Comparison of ENCODE assay signal across 7 cellular contexts in genomic region chrX:22134681-22135080, GRCh38.
DNase-seq lines count a peak whose midpoint lies in the region; ATAC-seq and TF ChIP-seq lines count a peak whose summit lies in the region.

No MANE protein-coding gene starts in this region.

- H3K9me3 ChIP-seq in GM23248 (ENCODE audit: low read depth) (no peaks in the 10 kb centered on the region), smooth muscle cell (replicated peaks; ENCODE audit: low read depth) (no peaks in the 10 kb centered on the region)

- no peak overlapping the region for H2AFZ ChIP-seq in GM23248
- no peak overlapping the region for H2AFZ ChIP-seq in smooth muscle cell (ENCODE audit: low read depth)

- H3K27ac ChIP-seq in GM23248, result peak overlapping the region; percentile 88
- peak overlapping the region; percentile 45 for H3K27ac ChIP-seq in smooth muscle cell (ENCODE audit: low read depth)

- H3K9ac ChIP-seq in GM23248 (peak overlapping the region; percentile 71), smooth muscle cell (ENCODE audit: low read depth) (no peak overlapping the region)

- no peak for ATAC-seq in HG03469 (IDR thresholded peaks at IDR 0.05; ENCODE audit: unreplicated experiment)

- H3K4me3 Mint-ChIP-seq in CD14-positive monocyte, result no peak overlapping the region

- H3K27me3 ChIP-seq in GM23248 (replicated peaks; ENCODE audit: insufficient read depth) (no peaks in the 10 kb centered on the region), smooth muscle cell (ENCODE audit: low read depth) (no peaks in the 10 kb centered on the region)

- H3K9me2 ChIP-seq in GM23248 (ENCODE audit: insufficient read depth), result no peaks in the 10 kb centered on the region

- H3F3A ChIP-seq in GM23248 (ENCODE audit: insufficient read depth), result peaks cover 17% of the 10 kb centered on the region
- H3F3A ChIP-seq in smooth muscle cell (ENCODE audit: low read depth), result no peaks in the 10 kb centered on the region

- no peaks in the 10 kb centered on the region for H3K79me2 ChIP-seq in GM23248 (ENCODE audit: insufficient read depth)
- H3K79me2 ChIP-seq in smooth muscle cell (ENCODE audit: low read depth), result no peaks in the 10 kb centered on the region

- no peak overlapping the region for H3K27ac Mint-ChIP-seq in CD14-positive monocyte

- H3K4me3 ChIP-seq in GM23248 (peak overlapping the region; percentile 36), fibroblast of the aortic adventitia (ENCODE audit: low read depth, low read length) (no peak overlapping the region), smooth muscle cell (no peak overlapping the region)

- no peaks in the 10 kb centered on the region for H3K4me1 Mint-ChIP-seq in CD14-positive monocyte

- TF ChIP-seq CTCF in fibroblast of the aortic adventitia (IDR thresholded peaks at IDR 0.05; ENCODE audit: insufficient read depth, low read length), result no peak
- TF ChIP-seq CTCF in smooth muscle cell (IDR thresholded peaks at IDR 0.05; ENCODE audit: borderline replicate concordance, insufficient read depth, poor library complexity, severe bottlenecking), result no peak
- no peak for TF ChIP-seq CTCF in CD14-positive monocyte (IDR thresholded peaks at IDR 0.05)

- DNase-seq in GM23248 (peak; percentile 82), SK-N-DZ (ENCODE audit: low spot score) (peak; percentile 61), fibroblast of the aortic adventitia (ENCODE audit: low read depth) (peak; percentile 74), smooth muscle cell (lab: John Stamatoyannopoulos, UW; ENCODE audit: unreplicated experiment) (no peak), iPS-NIHi7 (ENCODE audit: extremely low spot score) (no peak), CD14-positive monocyte (ENCODE audit: low spot score) (no peak)

- 0 to 3% methylated on average over 4 of the region's 4 CpGs for WGBS in GM23248 (ENCODE audit: low coverage in 1 of 2, low lambda C conversion rate in 2 of 2, missing lambda C conversion rate in 2 of 2), 2 experiments
- WGBS in smooth muscle cell (ENCODE audit: low lambda C conversion rate), result 38% methylated on average over 4 of the region's 4 CpGs

- intact Hi-C loops in CD14-positive monocyte (cut with micrococcal nuclease), result no loop called here

- H3K4me1 ChIP-seq in GM23248 (ENCODE audit: insufficient read depth), result peaks cover 20% of the 10 kb centered on the region
- H3K4me1 ChIP-seq in smooth muscle cell (ENCODE audit: low read depth), result no peaks in the 10 kb centered on the region

- H3K9me3 Mint-ChIP-seq in CD14-positive monocyte, result peaks cover 0 to 1% (median 0%) of the 10 kb centered on the region in 7 donors

- H3K4me2 ChIP-seq in GM23248 (ENCODE audit: unreplicated experiment) (peak overlapping the region; percentile 70), smooth muscle cell (peak overlapping the region; percentile 9)

- H3K27me3 Mint-ChIP-seq in CD14-positive monocyte (ENCODE audit: low read depth in 3 of 3), result peaks cover 1 to 7% (median 7%) of the 10 kb centered on the region in 3 donors

- H3K36me3 Mint-ChIP-seq in CD14-positive monocyte, result no peaks in the 10 kb centered on the region

- no peaks in the 10 kb centered on the region for H3K36me3 ChIP-seq in GM23248 (ENCODE audit: low read depth)
- H3K36me3 ChIP-seq in smooth muscle cell (ENCODE audit: low read depth), result no peaks in the 10 kb centered on the region

- in situ Hi-C loops in GM23248 (cut with MboI), result no loop called here

- H4K20me1 ChIP-seq in GM23248 (ENCODE audit: insufficient read depth), result no peaks in the 10 kb centered on the region
- no peaks in the 10 kb centered on the region for H4K20me1 ChIP-seq in smooth muscle cell (ENCODE audit: low read depth)

Comparison
In these comparisons a context has a peak if more than half of its experiments do, and no peak if none do; other contexts are left out.
1. DNase-seq: peak in GM23248 (single experiment), SK-N-DZ (single experiment) and fibroblast of the aortic adventitia (single experiment); none in smooth muscle cell (single experiment), iPS-NIHi7 (single experiment) and CD14-positive monocyte (single experiment).